1 cellular context compared by ENCODE assay signal in the genomic region with DNA sequence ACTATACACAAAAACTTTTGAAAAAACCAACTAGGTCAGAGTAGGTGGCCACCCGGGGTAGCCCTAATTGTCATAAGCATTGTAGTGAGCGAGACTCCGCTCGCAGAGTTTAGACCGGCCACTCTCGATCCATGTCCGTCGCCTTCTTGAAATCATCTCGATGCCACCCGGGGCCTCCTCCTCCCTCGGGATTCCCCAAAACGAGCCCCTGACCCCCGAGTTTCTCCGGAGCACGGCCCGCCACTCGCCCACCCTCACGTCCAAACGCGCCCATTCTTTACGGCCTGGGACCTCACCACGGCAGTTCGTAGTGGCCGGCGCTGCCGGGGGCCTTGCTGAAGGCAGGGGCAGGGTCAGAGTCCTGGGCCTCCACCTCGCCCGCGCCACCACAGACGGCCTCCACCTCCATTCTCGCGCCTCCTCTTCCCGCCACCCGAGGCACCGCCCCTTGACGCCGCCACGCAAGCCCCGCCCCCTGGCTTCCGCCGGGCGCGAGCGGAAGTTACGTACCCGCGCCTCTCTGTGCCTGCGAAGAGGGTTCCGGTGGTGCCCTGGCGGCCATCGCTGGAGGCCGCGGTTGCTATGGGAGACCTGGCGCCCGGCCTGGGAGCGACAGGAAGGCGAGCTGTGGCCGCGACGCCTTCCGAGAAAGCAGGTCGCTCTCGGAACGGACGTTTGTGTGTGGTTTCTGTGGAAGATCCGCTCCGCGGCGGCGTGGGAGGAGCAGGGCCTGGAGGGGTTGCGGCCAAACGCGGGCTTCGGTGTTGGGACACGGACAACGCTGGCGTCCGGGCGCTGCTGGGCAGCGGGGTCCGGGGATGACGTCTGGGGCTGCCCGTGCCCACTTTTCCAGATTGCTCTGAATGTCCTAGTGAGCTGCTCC.
A peak's percentile ranks its signal among the peaks of the same experiment; 100 is the strongest.
TF ChIP-seq lines count a peak whose summit lies in the region.

A gene (minus strand): TSS at position 425 of the 883 bp plus-strand sequence. CDS start 16 bp downstream, at position 409.

TF ChIP-seq in HepG2, 621 proteins besides CTCF, POLR2A, EP300 and RAD21 (continued from another document and continues in another):
- TF ChIP-seq, protein P1, sequence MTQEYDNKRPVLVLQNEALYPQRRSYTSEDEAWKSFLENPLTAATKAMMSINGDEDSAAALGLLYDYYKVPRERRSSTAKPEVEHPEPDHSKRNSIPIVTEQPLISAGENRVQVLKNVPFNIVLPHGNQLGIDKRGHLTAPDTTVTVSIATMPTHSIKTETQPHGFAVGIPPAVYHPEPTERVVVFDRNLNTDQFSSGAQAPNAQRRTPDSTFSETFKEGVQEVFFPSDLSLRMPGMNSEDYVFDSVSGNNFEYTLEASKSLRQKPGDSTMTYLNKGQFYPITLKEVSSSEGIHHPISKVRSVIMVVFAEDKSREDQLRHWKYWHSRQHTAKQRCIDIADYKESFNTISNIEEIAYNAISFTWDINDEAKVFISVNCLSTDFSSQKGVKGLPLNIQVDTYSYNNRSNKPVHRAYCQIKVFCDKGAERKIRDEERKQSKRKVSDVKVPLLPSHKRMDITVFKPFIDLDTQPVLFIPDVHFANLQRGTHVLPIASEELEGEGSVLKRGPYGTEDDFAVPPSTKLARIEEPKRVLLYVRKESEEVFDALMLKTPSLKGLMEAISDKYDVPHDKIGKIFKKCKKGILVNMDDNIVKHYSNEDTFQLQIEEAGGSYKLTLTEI (CRISPR knock-in tag; conservative IDR thresholded peaks at IDR 0.05) = no peak
- TF ChIP-seq SCMH1 (CRISPR knock-in tag; IDR thresholded peaks at IDR 0.05; ENCODE audit: borderline replicate concordance) (no peak), ZFP37 (CRISPR knock-in tag; IDR thresholded peaks at IDR 0.05; ENCODE audit: borderline replicate concordance) (no peak), NR2F6 (IDR thresholded peaks at IDR 0.05) (no peak), NR2F6 (CRISPR knock-in tag; IDR thresholded peaks at IDR 0.05) (peak; percentile 62; the same call in 1 of the 2 replicates), PLRG1 (conservative IDR thresholded peaks at IDR 0.05) (no peak), ZNF3 (CRISPR knock-in tag; IDR thresholded peaks at IDR 0.05) (no peak), HOXA7 (CRISPR knock-in tag; IDR thresholded peaks at IDR 0.05) (no peak), REL (CRISPR knock-in tag; conservative IDR thresholded peaks at IDR 0.05) (peak; percentile 82; the same call in 1 of the 2 replicates), ZNF572 (CRISPR knock-in tag; IDR thresholded peaks at IDR 0.05) (no peak), CREM (IDR thresholded peaks at IDR 0.05) (peak; percentile 74), CREM (CRISPR knock-in tag; IDR thresholded peaks at IDR 0.05) (peak; percentile 48; the same call in 1 of the 2 replicates), ZNF562 (CRISPR knock-in tag; IDR thresholded peaks at IDR 0.05; ENCODE audit: borderline replicate concordance) (no peak), THAP11 (CRISPR knock-in tag; IDR thresholded peaks at IDR 0.05) (peak; percentile 95), GABPA (IDR thresholded peaks at IDR 0.05; ENCODE audit: low read depth, low read length) (peak; percentile 97), GABPA (CRISPR knock-in tag; IDR thresholded peaks at IDR 0.05; ENCODE audit: low read depth) (peak; percentile 96), MLLT10 (CRISPR knock-in tag; IDR thresholded peaks at IDR 0.05) (no peak), MZF1 (CRISPR knock-in tag; IDR thresholded peaks at IDR 0.05; ENCODE audit: borderline replicate concordance) (no peak), NFE2 (CRISPR knock-in tag; IDR thresholded peaks at IDR 0.05) (no peak), ZFP82 (CRISPR knock-in tag; IDR thresholded peaks at IDR 0.05; ENCODE audit: borderline replicate concordance) (no peak), DNMT1 (CRISPR knock-in tag; IDR thresholded peaks at IDR 0.05) (peak; percentile 70; the same call in 1 of the 2 replicates), JUND (CRISPR knock-in tag; IDR thresholded peaks at IDR 0.05) (no peak), SKI (IDR thresholded peaks at IDR 0.05; ENCODE audit: partially characterized antibody) (peak; percentile 44)
- TF ChIP-seq, protein P2, sequence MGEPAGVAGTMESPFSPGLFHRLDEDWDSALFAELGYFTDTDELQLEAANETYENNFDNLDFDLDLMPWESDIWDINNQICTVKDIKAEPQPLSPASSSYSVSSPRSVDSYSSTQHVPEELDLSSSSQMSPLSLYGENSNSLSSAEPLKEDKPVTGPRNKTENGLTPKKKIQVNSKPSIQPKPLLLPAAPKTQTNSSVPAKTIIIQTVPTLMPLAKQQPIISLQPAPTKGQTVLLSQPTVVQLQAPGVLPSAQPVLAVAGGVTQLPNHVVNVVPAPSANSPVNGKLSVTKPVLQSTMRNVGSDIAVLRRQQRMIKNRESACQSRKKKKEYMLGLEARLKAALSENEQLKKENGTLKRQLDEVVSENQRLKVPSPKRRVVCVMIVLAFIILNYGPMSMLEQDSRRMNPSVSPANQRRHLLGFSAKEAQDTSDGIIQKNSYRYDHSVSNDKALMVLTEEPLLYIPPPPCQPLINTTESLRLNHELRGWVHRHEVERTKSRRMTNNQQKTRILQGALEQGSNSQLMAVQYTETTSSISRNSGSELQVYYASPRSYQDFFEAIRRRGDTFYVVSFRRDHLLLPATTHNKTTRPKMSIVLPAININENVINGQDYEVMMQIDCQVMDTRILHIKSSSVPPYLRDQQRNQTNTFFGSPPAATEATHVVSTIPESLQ (CRISPR knock-in tag; conservative IDR thresholded peaks at IDR 0.05) = no peak
- TF ChIP-seq, protein P3, sequence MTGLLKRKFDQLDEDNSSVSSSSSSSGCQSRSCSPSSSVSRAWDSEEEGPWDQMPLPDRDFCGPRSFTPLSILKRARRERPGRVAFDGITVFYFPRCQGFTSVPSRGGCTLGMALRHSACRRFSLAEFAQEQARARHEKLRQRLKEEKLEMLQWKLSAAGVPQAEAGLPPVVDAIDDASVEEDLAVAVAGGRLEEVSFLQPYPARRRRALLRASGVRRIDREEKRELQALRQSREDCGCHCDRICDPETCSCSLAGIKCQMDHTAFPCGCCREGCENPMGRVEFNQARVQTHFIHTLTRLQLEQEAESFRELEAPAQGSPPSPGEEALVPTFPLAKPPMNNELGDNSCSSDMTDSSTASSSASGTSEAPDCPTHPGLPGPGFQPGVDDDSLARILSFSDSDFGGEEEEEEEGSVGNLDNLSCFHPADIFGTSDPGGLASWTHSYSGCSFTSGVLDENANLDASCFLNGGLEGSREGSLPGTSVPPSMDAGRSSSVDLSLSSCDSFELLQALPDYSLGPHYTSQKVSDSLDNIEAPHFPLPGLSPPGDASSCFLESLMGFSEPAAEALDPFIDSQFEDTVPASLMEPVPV (CRISPR knock-in tag; IDR thresholded peaks at IDR 0.05) = peak; percentile 79; the same call in 1 of the 2 replicates
- TF ChIP-seq, protein P4, sequence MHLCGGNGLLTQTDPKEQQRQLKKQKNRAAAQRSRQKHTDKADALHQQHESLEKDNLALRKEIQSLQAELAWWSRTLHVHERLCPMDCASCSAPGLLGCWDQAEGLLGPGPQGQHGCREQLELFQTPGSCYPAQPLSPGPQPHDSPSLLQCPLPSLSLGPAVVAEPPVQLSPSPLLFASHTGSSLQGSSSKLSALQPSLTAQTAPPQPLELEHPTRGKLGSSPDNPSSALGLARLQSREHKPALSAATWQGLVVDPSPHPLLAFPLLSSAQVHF (CRISPR knock-in tag; IDR thresholded peaks at IDR 0.05) = peak; percentile 59; the same call in 1 of the 2 replicates
- TF ChIP-seq, protein P5, sequence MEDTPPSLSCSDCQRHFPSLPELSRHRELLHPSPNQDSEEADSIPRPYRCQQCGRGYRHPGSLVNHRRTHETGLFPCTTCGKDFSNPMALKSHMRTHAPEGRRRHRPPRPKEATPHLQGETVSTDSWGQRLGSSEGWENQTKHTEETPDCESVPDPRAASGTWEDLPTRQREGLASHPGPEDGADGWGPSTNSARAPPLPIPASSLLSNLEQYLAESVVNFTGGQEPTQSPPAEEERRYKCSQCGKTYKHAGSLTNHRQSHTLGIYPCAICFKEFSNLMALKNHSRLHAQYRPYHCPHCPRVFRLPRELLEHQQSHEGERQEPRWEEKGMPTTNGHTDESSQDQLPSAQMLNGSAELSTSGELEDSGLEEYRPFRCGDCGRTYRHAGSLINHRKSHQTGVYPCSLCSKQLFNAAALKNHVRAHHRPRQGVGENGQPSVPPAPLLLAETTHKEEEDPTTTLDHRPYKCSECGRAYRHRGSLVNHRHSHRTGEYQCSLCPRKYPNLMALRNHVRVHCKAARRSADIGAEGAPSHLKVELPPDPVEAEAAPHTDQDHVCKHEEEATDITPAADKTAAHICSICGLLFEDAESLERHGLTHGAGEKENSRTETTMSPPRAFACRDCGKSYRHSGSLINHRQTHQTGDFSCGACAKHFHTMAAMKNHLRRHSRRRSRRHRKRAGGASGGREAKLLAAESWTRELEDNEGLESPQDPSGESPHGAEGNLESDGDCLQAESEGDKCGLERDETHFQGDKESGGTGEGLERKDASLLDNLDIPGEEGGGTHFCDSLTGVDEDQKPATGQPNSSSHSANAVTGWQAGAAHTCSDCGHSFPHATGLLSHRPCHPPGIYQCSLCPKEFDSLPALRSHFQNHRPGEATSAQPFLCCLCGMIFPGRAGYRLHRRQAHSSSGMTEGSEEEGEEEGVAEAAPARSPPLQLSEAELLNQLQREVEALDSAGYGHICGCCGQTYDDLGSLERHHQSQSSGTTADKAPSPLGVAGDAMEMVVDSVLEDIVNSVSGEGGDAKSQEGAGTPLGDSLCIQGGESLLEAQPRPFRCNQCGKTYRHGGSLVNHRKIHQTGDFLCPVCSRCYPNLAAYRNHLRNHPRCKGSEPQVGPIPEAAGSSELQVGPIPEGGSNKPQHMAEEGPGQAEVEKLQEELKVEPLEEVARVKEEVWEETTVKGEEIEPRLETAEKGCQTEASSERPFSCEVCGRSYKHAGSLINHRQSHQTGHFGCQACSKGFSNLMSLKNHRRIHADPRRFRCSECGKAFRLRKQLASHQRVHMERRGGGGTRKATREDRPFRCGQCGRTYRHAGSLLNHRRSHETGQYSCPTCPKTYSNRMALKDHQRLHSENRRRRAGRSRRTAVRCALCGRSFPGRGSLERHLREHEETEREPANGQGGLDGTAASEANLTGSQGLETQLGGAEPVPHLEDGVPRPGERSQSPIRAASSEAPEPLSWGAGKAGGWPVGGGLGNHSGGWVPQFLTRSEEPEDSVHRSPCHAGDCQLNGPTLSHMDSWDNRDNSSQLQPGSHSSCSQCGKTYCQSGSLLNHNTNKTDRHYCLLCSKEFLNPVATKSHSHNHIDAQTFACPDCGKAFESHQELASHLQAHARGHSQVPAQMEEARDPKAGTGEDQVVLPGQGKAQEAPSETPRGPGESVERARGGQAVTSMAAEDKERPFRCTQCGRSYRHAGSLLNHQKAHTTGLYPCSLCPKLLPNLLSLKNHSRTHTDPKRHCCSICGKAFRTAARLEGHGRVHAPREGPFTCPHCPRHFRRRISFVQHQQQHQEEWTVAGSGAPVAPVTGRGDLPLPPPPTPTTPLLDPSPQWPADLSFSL (CRISPR knock-in tag; IDR thresholded peaks at IDR 0.05) = no peak
- TF ChIP-seq, protein P6, sequence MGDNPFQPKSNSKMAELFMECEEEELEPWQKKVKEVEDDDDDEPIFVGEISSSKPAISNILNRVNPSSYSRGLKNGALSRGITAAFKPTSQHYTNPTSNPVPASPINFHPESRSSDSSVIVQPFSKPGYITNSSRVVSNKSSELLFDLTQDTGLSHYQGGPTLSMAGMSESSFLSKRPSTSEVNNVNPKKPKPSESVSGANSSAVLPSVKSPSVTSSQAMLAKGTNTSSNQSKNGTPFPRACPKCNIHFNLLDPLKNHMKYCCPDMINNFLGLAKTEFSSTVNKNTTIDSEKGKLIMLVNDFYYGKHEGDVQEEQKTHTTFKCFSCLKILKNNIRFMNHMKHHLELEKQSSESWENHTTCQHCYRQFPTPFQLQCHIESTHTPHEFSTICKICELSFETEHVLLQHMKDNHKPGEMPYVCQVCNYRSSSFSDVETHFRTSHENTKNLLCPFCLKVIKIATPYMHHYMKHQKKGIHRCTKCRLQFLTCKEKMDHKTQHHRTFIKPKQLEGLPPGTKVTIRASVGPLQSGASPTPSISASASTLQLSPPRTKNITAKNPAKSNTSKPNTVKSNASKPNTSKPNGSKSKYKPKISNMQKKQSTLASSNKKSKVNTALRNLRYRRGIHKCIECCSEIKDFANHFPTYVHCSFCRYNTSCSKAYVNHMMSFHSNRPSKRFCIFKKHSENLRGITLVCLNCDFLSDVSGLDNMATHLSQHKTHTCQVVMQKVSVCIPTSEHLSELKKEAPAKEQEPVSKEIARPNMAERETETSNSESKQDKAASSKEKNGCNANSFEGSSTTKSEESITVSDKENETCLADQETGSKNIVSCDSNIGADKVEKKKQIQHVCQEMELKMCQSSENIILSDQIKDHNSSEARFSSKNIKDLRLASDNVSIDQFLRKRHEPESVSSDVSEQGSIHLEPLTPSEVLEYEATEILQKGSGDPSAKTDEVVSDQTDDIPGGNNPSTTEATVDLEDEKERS (CRISPR knock-in tag; IDR thresholded peaks at IDR 0.05) = 0 out of 2 replicates have a peak, but pooled peaks have one; percentile 36
- TF ChIP-seq, protein P7, sequence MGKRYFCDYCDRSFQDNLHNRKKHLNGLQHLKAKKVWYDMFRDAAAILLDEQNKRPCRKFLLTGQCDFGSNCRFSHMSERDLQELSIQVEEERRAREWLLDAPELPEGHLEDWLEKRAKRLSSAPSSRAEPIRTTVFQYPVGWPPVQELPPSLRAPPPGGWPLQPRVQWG (CRISPR knock-in tag; IDR thresholded peaks at IDR 0.05; ENCODE audit: borderline replicate concordance, low read depth) = no peak
- TF ChIP-seq, protein P8, sequence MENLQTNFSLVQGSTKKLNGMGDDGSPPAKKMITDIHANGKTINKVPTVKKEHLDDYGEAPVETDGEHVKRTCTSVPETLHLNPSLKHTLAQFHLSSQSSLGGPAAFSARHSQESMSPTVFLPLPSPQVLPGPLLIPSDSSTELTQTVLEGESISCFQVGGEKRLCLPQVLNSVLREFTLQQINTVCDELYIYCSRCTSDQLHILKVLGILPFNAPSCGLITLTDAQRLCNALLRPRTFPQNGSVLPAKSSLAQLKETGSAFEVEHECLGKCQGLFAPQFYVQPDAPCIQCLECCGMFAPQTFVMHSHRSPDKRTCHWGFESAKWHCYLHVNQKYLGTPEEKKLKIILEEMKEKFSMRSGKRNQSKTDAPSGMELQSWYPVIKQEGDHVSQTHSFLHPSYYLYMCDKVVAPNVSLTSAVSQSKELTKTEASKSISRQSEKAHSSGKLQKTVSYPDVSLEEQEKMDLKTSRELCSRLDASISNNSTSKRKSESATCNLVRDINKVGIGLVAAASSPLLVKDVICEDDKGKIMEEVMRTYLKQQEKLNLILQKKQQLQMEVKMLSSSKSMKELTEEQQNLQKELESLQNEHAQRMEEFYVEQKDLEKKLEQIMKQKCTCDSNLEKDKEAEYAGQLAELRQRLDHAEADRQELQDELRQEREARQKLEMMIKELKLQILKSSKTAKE (CRISPR knock-in tag; IDR thresholded peaks at IDR 0.05; ENCODE audit: borderline replicate concordance) = no peak
- TF ChIP-seq, protein P9, sequence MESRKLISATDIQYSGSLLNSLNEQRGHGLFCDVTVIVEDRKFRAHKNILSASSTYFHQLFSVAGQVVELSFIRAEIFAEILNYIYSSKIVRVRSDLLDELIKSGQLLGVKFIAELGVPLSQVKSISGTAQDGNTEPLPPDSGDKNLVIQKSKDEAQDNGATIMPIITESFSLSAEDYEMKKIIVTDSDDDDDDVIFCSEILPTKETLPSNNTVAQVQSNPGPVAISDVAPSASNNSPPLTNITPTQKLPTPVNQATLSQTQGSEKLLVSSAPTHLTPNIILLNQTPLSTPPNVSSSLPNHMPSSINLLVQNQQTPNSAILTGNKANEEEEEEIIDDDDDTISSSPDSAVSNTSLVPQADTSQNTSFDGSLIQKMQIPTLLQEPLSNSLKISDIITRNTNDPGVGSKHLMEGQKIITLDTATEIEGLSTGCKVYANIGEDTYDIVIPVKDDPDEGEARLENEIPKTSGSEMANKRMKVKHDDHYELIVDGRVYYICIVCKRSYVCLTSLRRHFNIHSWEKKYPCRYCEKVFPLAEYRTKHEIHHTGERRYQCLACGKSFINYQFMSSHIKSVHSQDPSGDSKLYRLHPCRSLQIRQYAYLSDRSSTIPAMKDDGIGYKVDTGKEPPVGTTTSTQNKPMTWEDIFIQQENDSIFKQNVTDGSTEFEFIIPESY (CRISPR knock-in tag; IDR thresholded peaks at IDR 0.05) = peak; percentile 8; the same call in 1 of the 2 replicates
